ENCODE assay signal across 8 cellular contexts in genomic region chr12:64796205-64796845, GRCh38. TPM values are rescaled to one million over a fixed set of nuclear protein-coding genes. Genes with fewer than 3 reads are reported as not detected.
DNase-seq lines count a peak whose midpoint lies in the region; ATAC-seq, FAIRE-seq and TF ChIP-seq lines count a peak whose summit lies in the region.

No MANE protein-coding gene starts in this region.

- H3K9me3 Mint-ChIP-seq in GM23338 = no peaks in the 10 kb centered on the region
- no peaks in the 10 kb centered on the region for H3K9me3 Mint-ChIP-seq in activated T-helper 1 cell treated with anti-CD3 and anti-CD28 coated beads, Interleukin-12 subunit alpha, Interleukin-12 subunit beta, Interleukin-2, Interleukin-4 antibody, amounts not matched to agents 30 ng/mL and 10 ng/mL and 1 ng/mL, durations not matched to agents 14 hours and 24 hours and 36 hours

- H3K9me3 ChIP-seq in OCI-LY3 (ENCODE audit: insufficient read depth, low read length) (no peaks in the 10 kb centered on the region), trophoblast cell (ENCODE audit: insufficient read depth, low read depth, low read length) (no peaks in the 10 kb centered on the region)

- H2BK5ac ChIP-seq in trophoblast cell (ENCODE audit: low read depth, low read length, poor library complexity) = no peak overlapping the region

- peak; percentile 84 for DNase-seq in GM03348 (ENCODE audit: low spot score)
- DNase-seq in GM23338 (ENCODE audit: low spot score) = peak; percentile 95
- DNase-seq in activated T-helper 1 cell treated with anti-CD3 and anti-CD28 coated beads, Interleukin-12 subunit alpha, Interleukin-12 subunit beta, Interleukin-2, Interleukin-4 antibody, amounts not matched to agents 30 ng/mL and 10 ng/mL and 1 ng/mL, durations not matched to agents 14 hours and 24 hours and 36 hours (ENCODE audit: low spot score) = peak; percentile 44
- peak in 1 of 2 donors; percentile 68 for DNase-seq in frontal cortex (ENCODE audit: low spot score in 2 of 2)
- peak; percentile 82 to 98 for DNase-seq in trophoblast cell
- DNase-seq in cerebellar nuclear complex (lab: John Stamatoyannopoulos, UW) = no peak

- H3K4me3 ChIP-seq in GM23338 (no peak overlapping the region), KMS-11 (IDR thresholded peaks at IDR 0.05; ENCODE audit: insufficient read depth, low read depth, low read length) (no peak overlapping the region), OCI-LY3 (ENCODE audit: low read length) (peak overlapping the region; percentile 40; the same call in 1 of the 2 replicates), trophoblast cell (ENCODE audit: low read depth, low read length) (no peak overlapping the region)

- H3K36me3 ChIP-seq in GM23338 (ENCODE audit: insufficient read depth) (no peaks in the 10 kb centered on the region), KMS-11 (ENCODE audit: insufficient read depth) (no peaks in the 10 kb centered on the region), OCI-LY3 (replicated peaks; ENCODE audit: low read depth, low read length) (no peaks in the 10 kb centered on the region), trophoblast cell (ENCODE audit: control insufficient read depth in 1 of 2, insufficient read depth in 2 of 2, low read length in 2 of 2) (no peaks in the 10 kb centered on the region)

- no peaks in the 10 kb centered on the region for H3K9me2 ChIP-seq in GM23338 (ENCODE audit: insufficient read depth)

- H3K18ac ChIP-seq in trophoblast cell (ENCODE audit: low read length) = no peak overlapping the region

- H4K8ac ChIP-seq in trophoblast cell (ENCODE audit: low read depth, low read length) = no peak overlapping the region

- H4K20me1 ChIP-seq in GM23338 (replicated peaks; ENCODE audit: insufficient read depth) (no peaks in the 10 kb centered on the region), KMS-11 (ENCODE audit: insufficient read depth) (no peaks in the 10 kb centered on the region), OCI-LY3 (ENCODE audit: insufficient read depth, low read length) (no peaks in the 10 kb centered on the region)

- H3K79me1 ChIP-seq in trophoblast cell (ENCODE audit: low read length) = no peaks in the 10 kb centered on the region

- H2BK12ac ChIP-seq in trophoblast cell (ENCODE audit: low read length) = no peak overlapping the region

- ATAC-seq in GM23338 = peak; percentile 79

- intact Hi-C loops in activated T-helper 1 cell treated with anti-CD3 and anti-CD28 coated beads, Interleukin-12 subunit alpha, Interleukin-12 subunit beta, Interleukin-2, Interleukin-4 antibody, amounts not matched to agents 30 ng/mL and 10 ng/mL and 1 ng/mL, durations not matched to agents 14 hours and 24 hours and 36 hours (cut with micrococcal nuclease) = loop anchor here (1.0 to 5.0 kb wide), 3 partner anchors 327 to 1186 kb away; no protein-coding TSS in a partner anchor

- H3K27me3 ChIP-seq in GM23338 (ENCODE audit: insufficient read depth) (no peaks in the 10 kb centered on the region), KMS-11 (ENCODE audit: insufficient read depth, low read depth) (no peaks in the 10 kb centered on the region), OCI-LY3 (ENCODE audit: low read depth, low read length) (no peaks in the 10 kb centered on the region), trophoblast cell (ENCODE audit: insufficient read depth, low read length) (no peaks in the 10 kb centered on the region)

- no peak overlapping the region for H2AFZ ChIP-seq in GM23338
- H2AFZ ChIP-seq in KMS-11 (ENCODE audit: low read depth) = peak overlapping the region; percentile 5; the same call in 1 of the 2 replicates
- peak overlapping the region; percentile 64 for H2AFZ ChIP-seq in OCI-LY3 (ENCODE audit: low read depth, low read length)
- no peak overlapping the region for H2AFZ ChIP-seq in trophoblast cell (ENCODE audit: insufficient read depth, low read length, poor library complexity)

- H3K79me2 ChIP-seq in GM23338 (replicated peaks; ENCODE audit: insufficient read depth) (no peaks in the 10 kb centered on the region), KMS-11 (ENCODE audit: insufficient read depth, low read depth) (no peaks in the 10 kb centered on the region), OCI-LY3 (ENCODE audit: low read length) (no peaks in the 10 kb centered on the region), trophoblast cell (ENCODE audit: control insufficient read depth, insufficient read depth, low read length, poor library complexity) (no peaks in the 10 kb centered on the region)

- H3K27me3 Mint-ChIP-seq in GM23338 (ENCODE audit: insufficient read depth, low read depth, poor library complexity) = peaks cover 5% of the 10 kb centered on the region
- peaks cover 27% of the 10 kb centered on the region for H3K27me3 Mint-ChIP-seq in activated T-helper 1 cell treated with anti-CD3 and anti-CD28 coated beads, Interleukin-12 subunit alpha, Interleukin-12 subunit beta, Interleukin-2, Interleukin-4 antibody, amounts not matched to agents 30 ng/mL and 10 ng/mL and 1 ng/mL, durations not matched to agents 14 hours and 24 hours and 36 hours (ENCODE audit: insufficient read depth)

- peaks cover 2% of the 10 kb centered on the region; the same call in 2 of the 3 replicates for H3K4me1 Mint-ChIP-seq in GM23338
- H3K4me1 Mint-ChIP-seq in activated T-helper 1 cell treated with anti-CD3 and anti-CD28 coated beads, Interleukin-12 subunit alpha, Interleukin-12 subunit beta, Interleukin-2, Interleukin-4 antibody, amounts not matched to agents 30 ng/mL and 10 ng/mL and 1 ng/mL, durations not matched to agents 14 hours and 24 hours and 36 hours (ENCODE audit: low read depth) = no peaks in the 10 kb centered on the region

- H3K4me2 ChIP-seq in GM23338 = no peak overlapping the region
- peak overlapping the region; percentile 33 for H3K4me2 ChIP-seq in KMS-11
- H3K4me2 ChIP-seq in OCI-LY3 (ENCODE audit: low read length) = peak overlapping the region; percentile 46
- no peak overlapping the region for H3K4me2 ChIP-seq in trophoblast cell (ENCODE audit: low read length)

- H3K9ac ChIP-seq in KMS-11 (peak overlapping the region; percentile 1; the same call in 1 of the 2 replicates), OCI-LY3 (ENCODE audit: low read length) (0 out of 2 replicates have a peak overlapping the region, but pooled peaks have one; percentile 16), trophoblast cell (ENCODE audit: low read length) (no peak overlapping the region)

- WGBS in trophoblast cell (ENCODE audit: extremely low coverage, insufficient coverage, insufficient read length) = no CpG with 5 or more reads among the region's 5 CpGs

- H3K27ac ChIP-seq in GM23338 (ENCODE audit: low read depth) = no peak overlapping the region
- H3K27ac ChIP-seq in KMS-11 = peak overlapping the region; percentile 7; the same call in 1 of the 2 replicates
- H3K27ac ChIP-seq in OCI-LY3 (ENCODE audit: low read length) = no peak overlapping the region
- H3K27ac ChIP-seq in trophoblast cell (ENCODE audit: low read depth, low read length) = no peak overlapping the region

- H3K23ac ChIP-seq in trophoblast cell (ENCODE audit: low read length) = no peak overlapping the region

- TF ChIP-seq CTCF in GM23338 (conservative IDR thresholded peaks at IDR 0.05; ENCODE audit: low read depth in 2 of 2) = peak; percentile 69 to 96
- TF ChIP-seq CTCF in KMS-11 (conservative IDR thresholded peaks at IDR 0.05; ENCODE audit: low read depth, low read length) = peak; percentile 99
- TF ChIP-seq CTCF in OCI-LY3 (IDR thresholded peaks at IDR 0.05; ENCODE audit: low read depth, low read length) = peak; percentile 89

- FAIRE-seq in frontal cortex (lab: Jason Lieb, UNC) = peak; percentile 70

- no peak overlapping the region for H2BK120ac ChIP-seq in trophoblast cell (ENCODE audit: insufficient read depth, low read length, poor library complexity)

- H3K36me3 Mint-ChIP-seq in GM23338 (ENCODE audit: low read depth) = no peaks in the 10 kb centered on the region
- no peaks in the 10 kb centered on the region for H3K36me3 Mint-ChIP-seq in activated T-helper 1 cell treated with anti-CD3 and anti-CD28 coated beads, Interleukin-12 subunit alpha, Interleukin-12 subunit beta, Interleukin-2, Interleukin-4 antibody, amounts not matched to agents 30 ng/mL and 10 ng/mL and 1 ng/mL, durations not matched to agents 14 hours and 24 hours and 36 hours (ENCODE audit: low read depth)

- no peak overlapping the region for H4K91ac ChIP-seq in trophoblast cell (ENCODE audit: low read depth, low read length)

- no peaks in the 10 kb centered on the region for H3K4me1 ChIP-seq in GM23338 (ENCODE audit: insufficient read depth)
- H3K4me1 ChIP-seq in KMS-11 (ENCODE audit: low read depth, poor library complexity, severe bottlenecking) = peaks cover 33% of the 10 kb centered on the region
- H3K4me1 ChIP-seq in OCI-LY3 (ENCODE audit: low read length) = peaks cover 30% of the 10 kb centered on the region
- H3K4me1 ChIP-seq in trophoblast cell (ENCODE audit: control insufficient read depth in 1 of 2, insufficient read depth in 2 of 2, low read length in 2 of 2) = peaks cover 0 to 5% of the 10 kb centered on the region in 2 experiments

- H3K27ac Mint-ChIP-seq in GM23338 = peak overlapping the region; percentile 39; the same call in 1 of the 2 replicates
- no peak overlapping the region for H3K27ac Mint-ChIP-seq in activated T-helper 1 cell treated with anti-CD3 and anti-CD28 coated beads, Interleukin-12 subunit alpha, Interleukin-12 subunit beta, Interleukin-2, Interleukin-4 antibody, amounts not matched to agents 30 ng/mL and 10 ng/mL and 1 ng/mL, durations not matched to agents 14 hours and 24 hours and 36 hours

- no peaks in the 10 kb centered on the region for H3F3A ChIP-seq in GM23338 (replicated peaks; ENCODE audit: low read depth)

- no peak overlapping the region for H3K4ac ChIP-seq in trophoblast cell (ENCODE audit: low read depth, low read length)

- no peak overlapping the region for H3K14ac ChIP-seq in trophoblast cell (ENCODE audit: low read length)

- H3K4me3 Mint-ChIP-seq in GM23338 = no peak overlapping the region
- no peak overlapping the region for H3K4me3 Mint-ChIP-seq in activated T-helper 1 cell treated with anti-CD3 and anti-CD28 coated beads, Interleukin-12 subunit alpha, Interleukin-12 subunit beta, Interleukin-2, Interleukin-4 antibody, amounts not matched to agents 30 ng/mL and 10 ng/mL and 1 ng/mL, durations not matched to agents 14 hours and 24 hours and 36 hours

- no peak overlapping the region for H2AK5ac ChIP-seq in trophoblast cell (ENCODE audit: low read length)

- H4K12ac ChIP-seq in trophoblast cell (ENCODE audit: low read depth, low read length) = no peak overlapping the region

RNA-seq across cellular contexts. Expression of gene TBC1D30, which starts 28.1 kb away (rescaled TPM):
- 7.1 and 9.6 TPM in 2 replicates for total RNA-seq in GM23338 (2014; rRNA removed; shearing (Covaris generic))
- polyA plus RNA-seq in GM23338 (2016; fragmentation: Nextera tagmentation; extraction: Ambion mirVana) = 1.8 and 2.9 TPM in 2 replicates
- 1.1 and 1.6 TPM in 2 replicates for total RNA-seq in activated T-helper 1 cell treated with anti-CD3 and anti-CD28 coated beads, Interleukin-12 subunit alpha, Interleukin-12 subunit beta, Interleukin-2, Interleukin-4 antibody, amounts not matched to agents 30 ng/mL and 10 ng/mL and 1 ng/mL, durations not matched to agents 14 hours and 24 hours and 36 hours
- total RNA-seq in frontal cortex = 59.1 TPM
- polyA plus RNA-seq in trophoblast cell (2013) = 0.28 and 0.41 TPM in 2 replicates

RNA-seq across cellular contexts. Expression of gene GNS, which starts 37.1 kb away (rescaled TPM):
- total RNA-seq in GM23338 (2014; rRNA removed; shearing (Covaris generic)) = 33.7 and 34.9 TPM in 2 replicates
- polyA plus RNA-seq in GM23338 (2016; fragmentation: Nextera tagmentation; extraction: Ambion mirVana) = 9.9 and 12.3 TPM in 2 replicates
- total RNA-seq in activated T-helper 1 cell treated with anti-CD3 and anti-CD28 coated beads, Interleukin-12 subunit alpha, Interleukin-12 subunit beta, Interleukin-2, Interleukin-4 antibody, amounts not matched to agents 30 ng/mL and 10 ng/mL and 1 ng/mL, durations not matched to agents 14 hours and 24 hours and 36 hours = 20.6 and 21.3 TPM in 2 replicates
- total RNA-seq in frontal cortex = 45.2 TPM
- 59.1 and 61.4 TPM in 2 replicates for polyA plus RNA-seq in trophoblast cell (2013)

Comparison
In these comparisons a context has a peak if more than half of its experiments do, and no peak if none do; other contexts are left out.
1. DNase-seq: peak in GM03348 (single experiment), GM23338 (single experiment), activated T-helper 1 cell treated with anti-CD3 and anti-CD28 coated beads, Interleukin-12 subunit alpha, Interleukin-12 subunit beta, Interleukin-2, Interleukin-4 antibody, amounts not matched to agents 30 ng/mL and 10 ng/mL and 1 ng/mL, durations not matched to agents 14 hours and 24 hours and 36 hours (single experiment) and trophoblast cell (2 of 2); none in cerebellar nuclear complex (0 of 2).
2. H2AFZ ChIP-seq: peak in KMS-11 (single experiment) and OCI-LY3 (single experiment); none in GM23338 (single experiment) and trophoblast cell (single experiment).
3. H3K4me2 ChIP-seq: peak in KMS-11 (single experiment) and OCI-LY3 (single experiment); none in GM23338 (single experiment) and trophoblast cell (single experiment).
4. Peak in every context shown above with its lines, with median percentiles within 50 percentile points of each other: CTCF ChIP-seq.